In the genomic region with DNA sequence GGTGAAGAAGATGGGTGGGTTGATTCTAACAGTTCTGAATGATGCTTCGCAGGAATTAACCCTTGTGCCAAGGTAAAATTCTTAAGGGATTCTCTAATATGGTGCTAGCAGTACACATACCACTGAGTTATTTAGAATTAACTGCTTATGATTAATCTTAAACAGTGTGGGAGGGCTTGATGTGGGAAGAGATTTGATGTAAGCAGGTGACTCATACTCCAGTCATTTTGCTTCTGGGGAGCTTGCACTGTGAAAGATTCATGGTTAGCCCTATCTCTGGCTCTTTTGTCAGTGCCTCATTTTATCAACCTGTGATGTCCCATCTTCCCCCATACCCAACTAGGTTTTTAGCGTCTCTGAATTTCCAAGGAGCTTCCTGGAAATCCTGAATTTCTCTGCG, we compare ENCODE assay signal across 12 cellular contexts.
A peak's percentile ranks its signal among the peaks of the same experiment; 100 is the strongest.
DNase-seq lines count a peak whose midpoint lies in the region; ATAC-seq and TF ChIP-seq lines count a peak whose summit lies in the region.
"Had no signal": no experiment of that assay in that cellular context is flagged by ENCODE, and none has a peak within 500 bp of the region (broad histone marks: within the 10 kb centered on the region; RNA-seq: fewer than 3 reads in every experiment).

No MANE protein-coding gene starts in this region.

- H3K27me3 ChIP-seq in kidney epithelial cell (ENCODE audit: control insufficient read depth, insufficient read depth, low read length): peaks cover 2% of the 10 kb centered on the region

- DNase-seq in Ammon's horn (ENCODE audit: low spot score) (peak; percentile 25), HPDE6-E6E7 (ENCODE audit: extremely low spot score) (peak; percentile 6), amniotic epithelial cell (ENCODE audit: low read depth) (peak; percentile 51), kidney epithelial cell (ENCODE audit: low read depth) (peak; percentile 90), NCI-H2196 treated with DMSO at 0.1 percent for 48 hours (lab: John Stamatoyannopoulos, UW; ENCODE audit: unreplicated experiment) (no peak), GM19238 (ENCODE audit: insufficient read length, low spot score) (no peak)
- DNase-seq: anterior cingulate cortex, H7, midbrain, NCI-H1930 had no signal

- no peak for TF ChIP-seq CTCF in kidney epithelial cell (IDR thresholded peaks at IDR 0.05; ENCODE audit: insufficient read depth, low read length, poor library complexity, severe bottlenecking)

- no peaks in the 10 kb centered on the region for H3K36me3 ChIP-seq in kidney epithelial cell (ENCODE audit: control insufficient read depth, insufficient read depth, low read length)

- no peak for ATAC-seq in GM18520 (IDR thresholded peaks at IDR 0.05; ENCODE audit: unreplicated experiment)
- no peak for ATAC-seq in HG02678 (IDR thresholded peaks at IDR 0.05; ENCODE audit: unreplicated experiment)

- H3K4me3 ChIP-seq in kidney epithelial cell (ENCODE audit: low read depth, low read length): no peak overlapping the region

Comparison
In these comparisons a context has a peak if more than half of its experiments do, and no peak if none do; other contexts are left out.
1. DNase-seq: peak in Ammon's horn (single experiment), HPDE6-E6E7 (single experiment), amniotic epithelial cell (single experiment) and kidney epithelial cell (single experiment); none in NCI-H2196 treated with DMSO at 0.1 percent for 48 hours (single experiment) and GM19238 (single experiment).